ENCODE assay signal across 11 cellular contexts in genomic region chr7:104096683-104097082, GRCh38.
DNase-seq lines count a peak whose midpoint lies in the region; ATAC-seq and TF ChIP-seq lines count a peak whose summit lies in the region.
"Had no signal": no experiment of that assay in that cellular context is flagged by ENCODE, and none has a peak within 500 bp of the region (broad histone marks: within the 10 kb centered on the region; RNA-seq: fewer than 3 reads in every experiment).

No MANE protein-coding gene starts in this region.

- H3K4me3 ChIP-seq in WERI-Rb-1 (ENCODE audit: low read depth, low read length) (no peak overlapping the region), mesendoderm (ENCODE audit: low read length) (no peak overlapping the region), ovary (no peak overlapping the region), aorta (ENCODE audit: low read length in 2 of 2) (no peak overlapping the region)
- H3K4me3 ChIP-seq: HAP-1 had no signal

- H3K79me2 ChIP-seq in mesendoderm (ENCODE audit: control insufficient read depth, insufficient read depth, low read length): no peaks in the 10 kb centered on the region
- H3K79me2 ChIP-seq: parathyroid adenoma had no signal

- no peak overlapping the region for H2BK5ac ChIP-seq in mesendoderm (ENCODE audit: low read length)

- H3K27ac ChIP-seq in WERI-Rb-1 (no peak overlapping the region), mesendoderm (ENCODE audit: low read depth, low read length) (no peak overlapping the region), ovary (no peak overlapping the region), aorta (ENCODE audit: low read depth in 1 of 2, low read length in 2 of 2) (no peak overlapping the region)
- H3K27ac ChIP-seq: parathyroid adenoma had no signal

- TF ChIP-seq POLR2A in ovary (IDR thresholded peaks at IDR 0.05): no peak

- H2BK120ac ChIP-seq in mesendoderm (ENCODE audit: low read depth, low read length): no peak overlapping the region

- DNase-seq in ELF-1 (ENCODE audit: low read depth, low spot score): peak; percentile 6
- peak; percentile 55 to 66 for DNase-seq in Kasumi-1 (lab: John Stamatoyannopoulos, UW)
- peak; percentile 29 for DNase-seq in WERI-Rb-1
- DNase-seq in mesendoderm: peak; percentile 63
- no peak for DNase-seq in ovary
- no peak for DNase-seq in aorta
- no peak for DNase-seq in activated gamma-delta T cell (lab: John Stamatoyannopoulos, UW)
- DNase-seq: cerebellar nuclear complex had no signal

- H3K79me1 ChIP-seq in mesendoderm (ENCODE audit: low read length): no peaks in the 10 kb centered on the region

- TF ChIP-seq EP300 in ovary (IDR thresholded peaks at IDR 0.05): no peak

- no peak overlapping the region for H3K23ac ChIP-seq in mesendoderm (ENCODE audit: low read length)

- H3K56ac ChIP-seq in mesendoderm (ENCODE audit: low read length): no peak overlapping the region

- TF ChIP-seq CTCF in WERI-Rb-1 (IDR thresholded peaks at IDR 0.05; ENCODE audit: low read depth, low read length) (no peak), ovary (IDR thresholded peaks at IDR 0.05) (no peak)

- H3K27me3 ChIP-seq in WERI-Rb-1 (ENCODE audit: insufficient read depth, low read depth, severe bottlenecking) (no peaks in the 10 kb centered on the region), mesendoderm (ENCODE audit: insufficient read depth, low read length, poor library complexity) (no peaks in the 10 kb centered on the region), ovary (no peaks in the 10 kb centered on the region), aorta (ENCODE audit: control insufficient read depth in 1 of 2, insufficient read depth in 2 of 2, low read length in 1 of 2) (no peaks in the 10 kb centered on the region)

- no peak overlapping the region for H3K18ac ChIP-seq in mesendoderm (ENCODE audit: low read length)

- intact Hi-C loops in ovary (cut with DNase I): no loop called here
- intact Hi-C loops in aorta (cut with DNase I): no loop called here

- H4K8ac ChIP-seq in mesendoderm (ENCODE audit: low read depth, low read length): no peak overlapping the region

- H3K36me3 ChIP-seq in WERI-Rb-1 (no peaks in the 10 kb centered on the region), mesendoderm (ENCODE audit: control insufficient read depth, insufficient read depth, low read length) (no peaks in the 10 kb centered on the region), ovary (no peaks in the 10 kb centered on the region), aorta (ENCODE audit: control insufficient read depth in 1 of 2, insufficient read depth in 2 of 2, low read length in 1 of 2) (no peaks in the 10 kb centered on the region)
- H3K36me3 ChIP-seq: HAP-1 had no signal

- no peak overlapping the region for H2AK5ac ChIP-seq in mesendoderm (ENCODE audit: low read length)

- no peak overlapping the region for H4K5ac ChIP-seq in mesendoderm (ENCODE audit: low read length)

- no peak overlapping the region for H3K4ac ChIP-seq in mesendoderm (ENCODE audit: low read depth, low read length)

- H3K4me1 ChIP-seq in mesendoderm (ENCODE audit: control insufficient read depth, low read depth, low read length) (no peaks in the 10 kb centered on the region), ovary (ENCODE audit: insufficient read depth) (no peaks in the 10 kb centered on the region), aorta (ENCODE audit: control insufficient read depth in 1 of 2, insufficient read depth in 2 of 2, low read length in 2 of 2) (no peaks in the 10 kb centered on the region)
- H3K4me1 ChIP-seq: parathyroid adenoma had no signal

- no peaks in the 10 kb centered on the region for H3K9me3 ChIP-seq in WERI-Rb-1 (ENCODE audit: severe bottlenecking)
- H3K9me3 ChIP-seq in ovary: no peaks in the 10 kb centered on the region
- no peaks in the 10 kb centered on the region for H3K9me3 ChIP-seq in aorta (ENCODE audit: control insufficient read depth, low read length)
- H3K9me3 ChIP-seq: HAP-1 had no signal

- ATAC-seq in aorta (ENCODE audit: low FRiP score) (no peak), GM21717 (IDR thresholded peaks at IDR 0.05; ENCODE audit: unreplicated experiment) (no peak)

- whole genome bisulfite sequencing in mesendoderm (ENCODE audit: extremely low coverage, insufficient coverage, low lambda C conversion rate): no CpG with 5 or more reads among the region's 6 CpGs
- 80 to 85% (median 82%) methylated on average over 6 of the region's 6 CpGs for WGBS in ovary, 3 donors
- 75 to 78% methylated on average over 6 of the region's 6 CpGs for WGBS in aorta, 2 donors

- no peak overlapping the region for H3K9ac ChIP-seq in mesendoderm (ENCODE audit: low read length)
- H3K9ac ChIP-seq: parathyroid adenoma had no signal

- no peak overlapping the region for H3K4me2 ChIP-seq in mesendoderm (ENCODE audit: low read length)

- no peak overlapping the region for H2BK15ac ChIP-seq in mesendoderm (replicated peaks; ENCODE audit: low read depth)

Comparison
In these comparisons a context has a peak if more than half of its experiments do, and no peak if none do; other contexts are left out.
1. DNase-seq: peak in ELF-1 (single experiment), Kasumi-1 (2 of 2), WERI-Rb-1 (single experiment) and mesendoderm (single experiment); none in ovary (0 of 5), aorta (0 of 2) and activated gamma-delta T cell (single experiment).